In the genomic region with DNA sequence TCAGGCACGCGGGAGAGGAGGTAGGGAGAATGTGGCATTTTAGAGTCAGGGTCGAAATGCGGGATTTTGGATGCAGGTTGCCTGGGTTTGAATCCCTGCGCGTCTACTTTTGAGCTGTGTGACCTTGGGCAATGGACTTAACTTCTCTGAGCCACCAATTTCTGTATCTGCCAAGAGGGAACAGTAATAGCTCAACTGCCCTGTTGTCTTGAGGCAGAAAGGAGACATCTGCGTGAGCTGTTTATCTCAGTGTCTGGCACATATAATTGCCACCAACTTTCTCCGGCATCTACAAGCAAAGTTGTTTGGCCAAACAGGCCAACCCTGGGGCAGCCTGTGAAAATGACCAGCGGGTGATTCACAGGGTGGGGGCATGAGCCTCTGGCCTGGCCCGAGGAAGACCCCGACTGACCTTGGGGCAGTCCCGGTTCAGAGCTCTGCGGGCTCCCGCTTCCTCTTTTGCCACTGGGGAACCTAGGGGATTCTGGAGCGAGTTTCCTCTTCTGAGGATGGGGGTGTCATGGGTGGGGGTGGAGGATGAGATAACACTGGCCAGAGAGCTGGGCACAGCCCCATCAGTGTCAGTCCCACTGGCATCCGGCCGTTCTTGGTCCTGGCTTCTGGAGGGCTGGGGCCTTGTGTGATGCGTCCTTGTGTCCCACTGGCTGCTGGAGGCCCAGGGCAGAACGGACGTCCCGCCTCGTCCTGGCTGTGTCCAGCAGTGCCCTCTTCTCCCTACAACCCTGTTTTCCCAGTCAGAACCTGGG, we compare ENCODE assay signal across 8 cellular contexts. TPM values are rescaled to one million over a fixed set of nuclear protein-coding genes. Genes with fewer than 3 reads are reported as not detected.
DNase-seq lines count a peak whose midpoint lies in the region; ATAC-seq, FAIRE-seq and TF ChIP-seq lines count a peak whose summit lies in the region.

No MANE protein-coding gene starts in this region.

- H3K27me3 ChIP-seq in esophagus muscularis mucosa: no peaks in the 10 kb centered on the region

- peak overlapping the region; percentile 66 for H3K4me3 Mint-ChIP-seq in natural killer cell treated with Interleukin-12 subunit alpha and Interleukin-12 subunit beta and Interleukin-15 and Interleukin-18, amount 100 ng/mL, for 72 hours

- H3K27me3 Mint-ChIP-seq in natural killer cell treated with Interleukin-12 subunit alpha and Interleukin-12 subunit beta and Interleukin-15 and Interleukin-18, amount 100 ng/mL, for 72 hours: peaks cover 0 to 2% of the 10 kb centered on the region in 2 donors

- H3K36me3 Mint-ChIP-seq in natural killer cell treated with Interleukin-12 subunit alpha and Interleukin-12 subunit beta and Interleukin-15 and Interleukin-18, amount 100 ng/mL, for 72 hours: no peaks in the 10 kb centered on the region

- no peak for TF ChIP-seq POLR2A in esophagus muscularis mucosa (IDR thresholded peaks at IDR 0.05; ENCODE audit: low read depth)

- peaks cover 22 to 25% of the 10 kb centered on the region in 2 donors for H3K4me1 Mint-ChIP-seq in natural killer cell treated with Interleukin-12 subunit alpha and Interleukin-12 subunit beta and Interleukin-15 and Interleukin-18, amount 100 ng/mL, for 72 hours (ENCODE audit: low read depth in 2 of 2)

- H3K9me3 ChIP-seq in esophagus muscularis mucosa: no peaks in the 10 kb centered on the region

- 50% methylated on average over 7 of the region's 22 CpGs for WGBS in esophagus muscularis mucosa

- no peak for TF ChIP-seq EP300 in esophagus muscularis mucosa (IDR thresholded peaks at IDR 0.05)

- no peak for ATAC-seq in SK-N-SH treated with all-trans-retinoic acid at 6 μM for 48 hours
- ATAC-seq in natural killer cell treated with Interleukin-12 subunit alpha and Interleukin-12 subunit beta and Interleukin-15 and Interleukin-18, amount 100 ng/mL, for 72 hours: no peak
- ATAC-seq in HG02973 (IDR thresholded peaks at IDR 0.05; ENCODE audit: unreplicated experiment): no peak

- intact Hi-C loops in esophagus muscularis mucosa (cut with DNase I): loop anchor here (10.0 kb wide), 2 partner anchors 65 to 725 kb away; a partner anchor contains a TSS

- peak overlapping the region; percentile 73 to 99 (median 96) for H3K4me3 ChIP-seq in esophagus muscularis mucosa

- peak overlapping the region; percentile 78 to 85 (median 84) for H3K27ac ChIP-seq in esophagus muscularis mucosa (replicated peaks in 1 of 4)

- FAIRE-seq in GM19239 (lab: Jason Lieb, UNC): peak; percentile 76

- H3K27ac Mint-ChIP-seq in natural killer cell treated with Interleukin-12 subunit alpha and Interleukin-12 subunit beta and Interleukin-15 and Interleukin-18, amount 100 ng/mL, for 72 hours: no peak overlapping the region

- no peaks in the 10 kb centered on the region for H3K36me3 ChIP-seq in esophagus muscularis mucosa

- DNase-seq in GM19239 (ENCODE audit: insufficient read length, low spot score): no peak
- DNase-seq in esophagus muscularis mucosa (ENCODE audit: extremely low spot score): no peak
- DNase-seq in natural killer cell treated with Interleukin-12 subunit alpha and Interleukin-12 subunit beta and Interleukin-15 and Interleukin-18, amount 100 ng/mL, for 72 hours (ENCODE audit: low spot score): no peak
- no peak for DNase-seq in GF-D8 (lab: John Stamatoyannopoulos, UW)
- DNase-seq in T1000 (lab: John Stamatoyannopoulos, UW): no peak
- no peak for DNase-seq in cerebellum (ENCODE audit: low spot score)

- no peak for TF ChIP-seq CTCF in esophagus muscularis mucosa (IDR thresholded peaks at IDR 0.05)

- H3K9me3 Mint-ChIP-seq in natural killer cell treated with Interleukin-12 subunit alpha and Interleukin-12 subunit beta and Interleukin-15 and Interleukin-18, amount 100 ng/mL, for 72 hours: no peaks in the 10 kb centered on the region

- H3K4me1 ChIP-seq in esophagus muscularis mucosa: peaks cover 64 to 68% (median 65%) of the 10 kb centered on the region in 4 donors

TF ChIP-seq in SK-N-SH treated with all-trans-retinoic acid at 6 μM for 48 hours, 23 proteins besides CTCF, POLR2A, EP300 and RAD21:
- TF ChIP-seq, protein P1, sequence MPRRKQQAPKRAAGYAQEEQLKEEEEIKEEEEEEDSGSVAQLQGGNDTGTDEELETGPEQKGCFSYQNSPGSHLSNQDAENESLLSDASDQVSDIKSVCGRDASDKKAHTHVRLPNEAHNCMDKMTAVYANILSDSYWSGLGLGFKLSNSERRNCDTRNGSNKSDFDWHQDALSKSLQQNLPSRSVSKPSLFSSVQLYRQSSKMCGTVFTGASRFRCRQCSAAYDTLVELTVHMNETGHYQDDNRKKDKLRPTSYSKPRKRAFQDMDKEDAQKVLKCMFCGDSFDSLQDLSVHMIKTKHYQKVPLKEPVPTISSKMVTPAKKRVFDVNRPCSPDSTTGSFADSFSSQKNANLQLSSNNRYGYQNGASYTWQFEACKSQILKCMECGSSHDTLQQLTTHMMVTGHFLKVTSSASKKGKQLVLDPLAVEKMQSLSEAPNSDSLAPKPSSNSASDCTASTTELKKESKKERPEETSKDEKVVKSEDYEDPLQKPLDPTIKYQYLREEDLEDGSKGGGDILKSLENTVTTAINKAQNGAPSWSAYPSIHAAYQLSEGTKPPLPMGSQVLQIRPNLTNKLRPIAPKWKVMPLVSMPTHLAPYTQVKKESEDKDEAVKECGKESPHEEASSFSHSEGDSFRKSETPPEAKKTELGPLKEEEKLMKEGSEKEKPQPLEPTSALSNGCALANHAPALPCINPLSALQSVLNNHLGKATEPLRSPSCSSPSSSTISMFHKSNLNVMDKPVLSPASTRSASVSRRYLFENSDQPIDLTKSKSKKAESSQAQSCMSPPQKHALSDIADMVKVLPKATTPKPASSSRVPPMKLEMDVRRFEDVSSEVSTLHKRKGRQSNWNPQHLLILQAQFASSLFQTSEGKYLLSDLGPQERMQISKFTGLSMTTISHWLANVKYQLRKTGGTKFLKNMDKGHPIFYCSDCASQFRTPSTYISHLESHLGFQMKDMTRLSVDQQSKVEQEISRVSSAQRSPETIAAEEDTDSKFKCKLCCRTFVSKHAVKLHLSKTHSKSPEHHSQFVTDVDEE (CRISPR knock-in tag; IDR thresholded peaks at IDR 0.05): no peak
- TF ChIP-seq SNAI2 (CRISPR knock-in tag; IDR thresholded peaks at IDR 0.05) (no peak), ZNF70 (CRISPR knock-in tag; IDR thresholded peaks at IDR 0.05) (peak; percentile 68), ZNF565 (CRISPR knock-in tag; conservative IDR thresholded peaks at IDR 0.05; ENCODE audit: low read depth) (no peak), ESRRG (CRISPR knock-in tag; IDR thresholded peaks at IDR 0.05) (no peak), ZNF8 (CRISPR knock-in tag; IDR thresholded peaks at IDR 0.05) (no peak)
- TF ChIP-seq, protein P2, sequence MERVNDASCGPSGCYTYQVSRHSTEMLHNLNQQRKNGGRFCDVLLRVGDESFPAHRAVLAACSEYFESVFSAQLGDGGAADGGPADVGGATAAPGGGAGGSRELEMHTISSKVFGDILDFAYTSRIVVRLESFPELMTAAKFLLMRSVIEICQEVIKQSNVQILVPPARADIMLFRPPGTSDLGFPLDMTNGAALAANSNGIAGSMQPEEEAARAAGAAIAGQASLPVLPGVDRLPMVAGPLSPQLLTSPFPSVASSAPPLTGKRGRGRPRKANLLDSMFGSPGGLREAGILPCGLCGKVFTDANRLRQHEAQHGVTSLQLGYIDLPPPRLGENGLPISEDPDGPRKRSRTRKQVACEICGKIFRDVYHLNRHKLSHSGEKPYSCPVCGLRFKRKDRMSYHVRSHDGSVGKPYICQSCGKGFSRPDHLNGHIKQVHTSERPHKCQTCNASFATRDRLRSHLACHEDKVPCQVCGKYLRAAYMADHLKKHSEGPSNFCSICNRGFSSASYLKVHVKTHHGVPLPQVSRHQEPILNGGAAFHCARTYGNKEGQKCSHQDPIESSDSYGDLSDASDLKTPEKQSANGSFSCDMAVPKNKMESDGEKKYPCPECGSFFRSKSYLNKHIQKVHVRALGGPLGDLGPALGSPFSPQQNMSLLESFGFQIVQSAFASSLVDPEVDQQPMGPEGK (CRISPR knock-in tag; IDR thresholded peaks at IDR 0.05; ENCODE audit: borderline replicate concordance): no peak
TF ChIP-seq in SK-N-SH treated with all-trans-retinoic acid at 6 μM for 48 hours: peak in this region for 1.

RNA-seq across cellular contexts. Expression of a gene that starts 1.3 kb away (rescaled TPM):
- 10 to 100 TPM; 30.7 to 66.9 (median 33.6) TPM for total RNA-seq in esophagus muscularis mucosa
- 1 to 10 TPM in 1 of 2 donors, under 1 TPM in 1; 0.43 to 1.1 TPM for total RNA-seq in natural killer cell treated with Interleukin-12 subunit alpha and Interleukin-12 subunit beta and Interleukin-15 and Interleukin-18, amount 100 ng/mL, for 72 hours
- 130 TPM for total RNA-seq in cerebellum

Comparison
In these comparisons a context has a peak if more than half of its experiments do, and no peak if none do; other contexts are left out.
1. RNA of a gene that starts 1.3 kb away (total RNA-seq): 130 TPM in cerebellum (single experiment) and 30.7 to 66.9 TPM in esophagus muscularis mucosa; 0.43 to 1.1 TPM in natural killer cell treated with Interleukin-12 subunit alpha and Interleukin-12 subunit beta and Interleukin-15 and Interleukin-18, amount 100 ng/mL, for 72 hours; every median in the first group is over 10 times any median in the second.